23 cellular contexts compared by ENCODE assay signal in genomic region chr4:120009731-120010130, GRCh38. TPM values are rescaled to one million over a fixed set of nuclear protein-coding genes. Genes with fewer than 3 reads are reported as not detected.
DNase-seq lines count a peak whose midpoint lies in the region; ATAC-seq, FAIRE-seq and TF ChIP-seq lines count a peak whose summit lies in the region.
"Had no signal": no experiment of that assay in that cellular context is flagged by ENCODE, and none has a peak within 500 bp of the region (broad histone marks: within the 10 kb centered on the region; RNA-seq: fewer than 3 reads in every experiment).

No MANE protein-coding gene starts in this region.

- H3K27me3 ChIP-seq in HAP-1 (ENCODE audit: low read depth) (no peaks in the 10 kb centered on the region), pancreas (no peaks in the 10 kb centered on the region)
- H3K27me3 ChIP-seq: esophagus squamous epithelium, neural progenitor cell, right lobe of liver had no signal

- no peak for FAIRE-seq in pancreas (lab: Jason Lieb, UNC)
- FAIRE-seq: GM12878, K562 had no signal

- intact Hi-C loops in pancreas (cut with DNase I): no loop called here

- peak; percentile 21 for DNase-seq in A172 (ENCODE audit: low spot score)
- peak; percentile 59 for DNase-seq in GM03348 (ENCODE audit: low spot score)
- peak; percentile 59 for DNase-seq in RKO (ENCODE audit: low spot score)
- peak; percentile 19 for DNase-seq in fibroblast of pulmonary artery (ENCODE audit: low read depth)
- no peak for DNase-seq in HAP-1 (ENCODE audit: low spot score in 2 of 2)
- DNase-seq in pancreas: no peak
- DNase-seq in G401 (ENCODE audit: low spot score): no peak
- DNase-seq: activated effector memory CD4-positive, alpha-beta T cell treated with Interleukin-2 at 50 U/mL for 16 hours; aorta; DMS 273 treated with DMSO at 0.1 percent for 48 hours; esophagus squamous epithelium; H7; immature natural killer cell; mesendoderm; NCI-H146; NCI-H446; right lobe of liver; SK-N-SH; stimulated activated CD4-positive, alpha-beta T cell treated with anti-CD3 and anti-CD28 coated beads, Interleukin-4, amount 100 ng/mL, for 24 hours had no signal

- ATAC-seq in pancreas (no peak), GM21717 (IDR thresholded peaks at IDR 0.05; ENCODE audit: unreplicated experiment) (no peak)
- ATAC-seq: GM12878, K562, right lobe of liver had no signal

- H3K4me3 ChIP-seq in fibroblast of pulmonary artery (replicated peaks; ENCODE audit: low read depth, low read length) (no peak overlapping the region), HAP-1 (no peak overlapping the region), pancreas (no peak overlapping the region)
- H3K4me3 ChIP-seq: esophagus squamous epithelium, GM12878, K562, neural progenitor cell, right lobe of liver had no signal

- WGBS in pancreas, 2 donors: 47 to 69% methylated on average over 2 of the region's 2 CpGs

- TF ChIP-seq CTCF in fibroblast of pulmonary artery (IDR thresholded peaks at IDR 0.05; ENCODE audit: low read length, missing control alignments): no peak
- TF ChIP-seq CTCF in pancreas (IDR thresholded peaks at IDR 0.05): no peak

- H3K9me3 ChIP-seq in HAP-1: no peaks in the 10 kb centered on the region
- H3K9me3 ChIP-seq in pancreas: no peaks in the 10 kb centered on the region
- H3K9me3 ChIP-seq: esophagus squamous epithelium, right lobe of liver, SK-N-SH had no signal

- H3K4me1 ChIP-seq in HAP-1 (no peaks in the 10 kb centered on the region), pancreas (no peaks in the 10 kb centered on the region)
- H3K4me1 ChIP-seq: esophagus squamous epithelium, neural progenitor cell, right lobe of liver had no signal

- in situ Hi-C loops in HAP-1 (cut with MboI; ENCODE audit: low sequenced_read_pairs) (no loop called here), G401 (cut with HindIII; ENCODE audit: low sequenced_read_pairs) (no loop called here)

- no peak overlapping the region for H3K27ac ChIP-seq in pancreas
- H3K27ac ChIP-seq: esophagus squamous epithelium, neural progenitor cell, right lobe of liver had no signal

- H3K36me3 ChIP-seq in HAP-1 (replicated peaks) (no peaks in the 10 kb centered on the region), pancreas (no peaks in the 10 kb centered on the region)
- H3K36me3 ChIP-seq: esophagus squamous epithelium, neural progenitor cell, right lobe of liver had no signal

RNA-seq across cellular contexts. Expression of gene MAD2L1, which starts 56.9 kb away (rescaled TPM):
- total RNA-seq in A172 (2014; rRNA removed; shearing (Covaris generic)): 101 and 118 TPM in 2 replicates
- 1 to 10 TPM in 2 of 6 donors, under 1 TPM in 4; 0.37 to 1.8 (median 0.73) TPM for total RNA-seq in pancreas
- under 1 TPM; 0.49 to 0.82 TPM for polyA plus RNA-seq in pancreas
- 103 and 110 TPM in 2 replicates for total RNA-seq in G401 (2014; rRNA removed; shearing (Covaris generic))

Comparison
In these comparisons a context has a peak if more than half of its experiments do, and no peak if none do; other contexts are left out.
1. DNase-seq: peak in A172 (single experiment), GM03348 (single experiment), RKO (single experiment) and fibroblast of pulmonary artery (single experiment); none in HAP-1 (0 of 2), pancreas (0 of 6) and G401 (single experiment).
2. RNA of gene MAD2L1, which starts 56.9 kb away (total RNA-seq): 103 to 110 TPM in G401 and 101 to 118 TPM in A172; 0.37 to 1.8 TPM in pancreas; every median in the first group is over 10 times any median in the second.